ENCODE assay signal across 9 cellular contexts in the genomic region with DNA sequence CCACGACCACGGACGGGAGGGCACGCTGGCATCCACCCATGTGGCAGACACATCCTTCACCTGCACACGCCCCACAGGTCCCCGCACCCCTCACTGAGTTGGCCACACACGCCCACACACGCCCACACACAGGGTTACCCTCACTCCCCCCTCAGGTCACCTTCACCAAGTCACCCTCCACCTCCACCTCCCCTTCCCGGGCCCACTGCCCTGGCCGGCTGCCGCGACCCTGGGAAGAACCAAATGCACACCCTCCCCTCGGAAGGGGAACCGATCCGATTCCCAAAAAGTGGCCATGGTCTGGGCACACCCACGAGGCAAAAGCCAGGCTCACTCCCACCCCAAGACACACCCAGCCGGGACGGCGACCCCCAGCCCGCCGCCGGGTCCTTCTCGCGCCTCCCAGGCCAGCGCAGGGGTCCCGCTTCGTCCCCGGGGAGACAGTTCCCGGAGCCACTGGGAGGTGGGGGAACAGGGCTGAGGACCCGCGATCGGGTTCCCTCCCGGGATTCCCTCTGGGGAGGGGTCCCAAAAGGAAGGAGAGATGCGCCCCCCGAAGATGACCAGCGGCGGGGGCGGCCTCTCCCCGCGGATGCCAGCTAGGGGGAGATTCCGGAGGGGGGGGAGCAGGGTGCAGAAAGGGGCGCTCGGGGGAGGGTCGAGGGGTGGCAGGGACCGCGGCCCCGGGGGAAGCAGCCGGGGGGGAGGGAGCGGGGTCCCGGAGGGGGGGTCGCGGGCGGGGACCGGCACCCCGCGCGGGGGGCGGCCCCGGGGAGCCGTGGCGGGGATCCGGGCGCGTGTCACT. TPM values are rescaled to one million over a fixed set of nuclear protein-coding genes. Genes with fewer than 3 reads are reported as not detected.
DNase-seq lines count a peak whose midpoint lies in the region; ATAC-seq and TF ChIP-seq lines count a peak whose summit lies in the region.
"Had no signal": no experiment of that assay in that cellular context is flagged by ENCODE, and none has a peak within 500 bp of the region (broad histone marks: within the 10 kb centered on the region; RNA-seq: fewer than 3 reads in every experiment).

No MANE protein-coding gene starts in this region.

- H3K27me3 ChIP-seq in ACC112 (ENCODE audit: insufficient read depth, low read length) (no peaks in the 10 kb centered on the region; the same call in 1 of the 2 replicates), OCI-LY3 (ENCODE audit: low read depth, low read length) (peaks cover 25% of the 10 kb centered on the region), endodermal cell (ENCODE audit: control insufficient read depth, insufficient read depth, low read length, poor library complexity, severe bottlenecking) (no peaks in the 10 kb centered on the region)

- H3K4me1 ChIP-seq in ACC112 (ENCODE audit: control insufficient read depth, insufficient read depth, low read length, unreplicated experiment): no peaks in the 10 kb centered on the region
- peaks cover 14% of the 10 kb centered on the region for H3K4me1 ChIP-seq in OCI-LY3 (ENCODE audit: low read length)
- peaks cover 14% of the 10 kb centered on the region for H3K4me1 ChIP-seq in endodermal cell (ENCODE audit: control insufficient read depth, insufficient read depth, low read length)

- ATAC-seq in HG03378 (IDR thresholded peaks at IDR 0.05; ENCODE audit: unreplicated experiment): no peak

- H3K27me3 Mint-ChIP-seq in endodermal cell (ENCODE audit: insufficient read depth): peaks cover 12% of the 10 kb centered on the region
- peaks cover 8% of the 10 kb centered on the region for H3K27me3 Mint-ChIP-seq in nephron (ENCODE audit: low read depth)

- peak overlapping the region; percentile 41 for H3K4me2 ChIP-seq in OCI-LY3 (ENCODE audit: low read length)

- H3K9me3 ChIP-seq in OCI-LY3 (ENCODE audit: insufficient read depth, low read length) (no peaks in the 10 kb centered on the region), endodermal cell (ENCODE audit: control insufficient read depth, low read length) (no peaks in the 10 kb centered on the region)

- no peak for TF ChIP-seq CTCF in OCI-LY3 (IDR thresholded peaks at IDR 0.05; ENCODE audit: low read depth, low read length)
- TF ChIP-seq CTCF in endodermal cell (conservative IDR thresholded peaks at IDR 0.05): no peak
- TF ChIP-seq CTCF in nephron (IDR thresholded peaks at IDR 0.05; ENCODE audit: unreplicated experiment in 3 of 3): no peak

- 8% methylated on average over 59 of the region's 64 CpGs; no CpG with 5 or more reads in 1 of the 2 experiments for WGBS in endodermal cell (ENCODE audit: insufficient coverage in 1 of 2, insufficient read length in 1 of 2), 2 experiments

- H2AFZ ChIP-seq in ACC112 (ENCODE audit: low read length, unreplicated experiment): no peak overlapping the region
- H2AFZ ChIP-seq in OCI-LY3 (ENCODE audit: low read depth, low read length): no peak overlapping the region

- peaks cover 2% of the 10 kb centered on the region for H3K36me3 Mint-ChIP-seq in endodermal cell (ENCODE audit: low read depth)
- H3K36me3 Mint-ChIP-seq in nephron (ENCODE audit: low read depth): no peaks in the 10 kb centered on the region

- H3K36me3 ChIP-seq in ACC112 (ENCODE audit: insufficient read depth, low read length) (no peaks in the 10 kb centered on the region), OCI-LY3 (replicated peaks; ENCODE audit: low read depth, low read length) (no peaks in the 10 kb centered on the region), endodermal cell (ENCODE audit: control insufficient read depth, insufficient read depth, low read length) (no peaks in the 10 kb centered on the region)

- no peak overlapping the region for H3K27ac ChIP-seq in ACC112 (ENCODE audit: low read depth, low read length)
- no peak overlapping the region for H3K27ac ChIP-seq in OCI-LY3 (ENCODE audit: low read length)
- H3K27ac ChIP-seq in endodermal cell (ENCODE audit: low read depth, low read length): no peak overlapping the region

- peak; percentile 65 for DNase-seq in endodermal cell
- DNase-seq in NCI-H146 treated with DMSO at 0.1 percent for 48 hours (lab: John Stamatoyannopoulos, UW; ENCODE audit: unreplicated experiment): no peak
- DNase-seq in DMS53 (lab: John Stamatoyannopoulos, UW): no peak
- no peak for DNase-seq in 8988T
- DNase-seq: activated CD8-positive, alpha-beta memory T cell treated with anti-CD3 and anti-CD28 coated beads, Interleukin-2, amount 50 U/mL, for 48 hours had no signal

- H3K27ac Mint-ChIP-seq in endodermal cell (no peak overlapping the region), nephron (peak overlapping the region in 2 of 3 experiments; percentile 85 to 93)

- H3K9me3 Mint-ChIP-seq in endodermal cell (no peaks in the 10 kb centered on the region), nephron (no peaks in the 10 kb centered on the region)

- no peaks in the 10 kb centered on the region for H4K20me1 ChIP-seq in OCI-LY3 (ENCODE audit: insufficient read depth, low read length)

- no peak overlapping the region for H3K9ac ChIP-seq in OCI-LY3 (ENCODE audit: low read length)
- H3K9ac ChIP-seq in endodermal cell (ENCODE audit: extremely low read depth, low read length, poor library complexity, severe bottlenecking): no peak overlapping the region

- H3K4me1 Mint-ChIP-seq in endodermal cell (peaks cover 54% of the 10 kb centered on the region), nephron (peaks cover 31% of the 10 kb centered on the region)

- H3K4me3 Mint-ChIP-seq in endodermal cell: peak overlapping the region; percentile 88
- peak overlapping the region; percentile 87 to 98 (median 94) for H3K4me3 Mint-ChIP-seq in nephron

- H3K79me2 ChIP-seq in ACC112 (ENCODE audit: control insufficient read depth, insufficient read depth, low read length, unreplicated experiment) (no peaks in the 10 kb centered on the region), OCI-LY3 (ENCODE audit: low read length) (no peaks in the 10 kb centered on the region)

- H3K4me3 ChIP-seq in ACC112 (ENCODE audit: low read depth, low read length) (peak overlapping the region; percentile 85), OCI-LY3 (ENCODE audit: low read length) (peak overlapping the region; percentile 55), endodermal cell (ENCODE audit: low read length) (peak overlapping the region; percentile 80)

RNA-seq across cellular contexts. Expression of a gene that starts 0.7 kb away (rescaled TPM):
- total RNA-seq in endodermal cell: 100 to 1,000 TPM in 1 of 2 donors, 10 to 100 TPM in 1; 94.1 to 143 TPM
- 94.6 TPM for polyA plus RNA-seq in endodermal cell (2013, experiment 1 of 2)
- polyA plus RNA-seq in endodermal cell (2013, experiment 2 of 2): 84.7 TPM
